Comparison of ENCODE assay signal across 8 cellular contexts in the genomic region with DNA sequence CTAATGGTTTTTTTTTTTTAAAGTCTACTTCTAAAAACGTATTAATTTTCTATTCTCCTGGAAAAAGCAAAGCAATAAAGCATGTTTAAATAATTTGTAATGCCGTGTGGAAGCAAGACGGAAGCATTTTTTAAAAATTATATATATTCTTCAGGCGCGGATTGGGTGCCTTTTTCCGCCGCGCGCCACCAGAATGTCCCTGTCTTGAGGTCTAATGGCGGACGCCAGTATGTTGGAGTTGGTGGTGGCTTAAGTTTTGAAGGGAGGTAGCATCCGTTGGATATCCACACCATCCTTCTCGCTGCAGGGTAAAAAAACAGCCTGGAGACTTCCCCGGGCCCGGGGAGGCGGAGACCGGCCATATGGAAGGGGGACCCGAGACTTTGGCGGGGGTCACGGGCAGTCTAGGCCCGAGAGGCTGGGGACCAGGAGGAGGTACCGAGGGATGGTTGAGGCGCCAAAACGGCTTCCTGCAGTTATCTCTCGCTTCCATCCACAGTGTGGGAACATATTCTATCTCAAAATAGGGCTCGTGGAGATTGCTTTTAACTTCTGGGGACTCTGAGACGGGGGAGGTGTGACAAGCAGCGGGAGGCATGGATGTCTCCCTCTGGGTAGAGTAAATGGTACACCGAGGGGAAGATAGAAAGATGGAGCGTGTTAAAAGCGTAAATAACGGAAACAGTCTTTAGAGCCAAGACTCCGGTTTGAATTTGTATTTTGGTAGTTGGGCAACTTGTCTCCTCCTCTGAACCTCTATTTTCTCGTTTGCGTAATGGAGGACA. TPM values are rescaled to one million over a fixed set of nuclear protein-coding genes. Genes with fewer than 3 reads are reported as not detected.
A peak's percentile ranks its signal among the peaks of the same experiment; 100 is the strongest.
DNase-seq lines count a peak whose midpoint lies in the region; ATAC-seq and TF ChIP-seq lines count a peak whose summit lies in the region.

TSS of gene SF3B3 (plus strand) at position 196 of the 785 bp plus-strand sequence. CDS start 2,841 bp downstream, outside the sequence.

- peaks cover 18% of the 10 kb centered on the region for H3K36me3 ChIP-seq in Loucy (ENCODE audit: insufficient read depth, low read length)
- peaks cover 51% of the 10 kb centered on the region for H3K36me3 ChIP-seq in SJSA1
- peaks cover 24% of the 10 kb centered on the region for H3K36me3 ChIP-seq in osteoblast (ENCODE audit: insufficient read depth, low read length)
- H3K36me3 ChIP-seq in thyroid gland: peaks cover 11 to 13% of the 10 kb centered on the region in 2 donors

- ATAC-seq in GM21723 (IDR thresholded peaks at IDR 0.05; ENCODE audit: unreplicated experiment): peak; percentile 51

- H3K4me1 ChIP-seq in Loucy (ENCODE audit: insufficient read depth, low read length, poor library complexity, severe bottlenecking): peaks cover 51% of the 10 kb centered on the region
- peaks cover 28% of the 10 kb centered on the region for H3K4me1 ChIP-seq in SJSA1 (replicated peaks)
- peaks cover 48% of the 10 kb centered on the region for H3K4me1 ChIP-seq in osteoblast (ENCODE audit: insufficient read depth, low read length)
- peaks cover 13 to 30% of the 10 kb centered on the region in 2 donors for H3K4me1 ChIP-seq in thyroid gland

- H3K27me3 ChIP-seq in Loucy (ENCODE audit: insufficient read depth, low read length, poor library complexity, severe bottlenecking): peaks cover 9% of the 10 kb centered on the region
- no peaks in the 10 kb centered on the region for H3K27me3 ChIP-seq in SJSA1 (replicated peaks)
- H3K27me3 ChIP-seq in osteoblast (ENCODE audit: insufficient read depth, low read length): no peaks in the 10 kb centered on the region
- H3K27me3 ChIP-seq in thyroid gland: no peaks in the 10 kb centered on the region

- H3K36me3 Mint-ChIP-seq in activated naive CD4-positive, alpha-beta T cell treated with anti-CD3 and anti-CD28 coated beads, Interleukin-2, amount 50 U/mL, for 24 hours: peaks cover 24% of the 10 kb centered on the region
- H3K36me3 Mint-ChIP-seq in glutamatergic neuron (ENCODE audit: unreplicated experiment): no peaks in the 10 kb centered on the region

- H3K9me2 ChIP-seq in Loucy (replicated peaks; ENCODE audit: low read depth, low read length): no peaks in the 10 kb centered on the region

- H3K4me3 Mint-ChIP-seq in activated naive CD4-positive, alpha-beta T cell treated with anti-CD3 and anti-CD28 coated beads, Interleukin-2, amount 50 U/mL, for 24 hours: peak within 1 kb of the TSS; percentile 100
- H3K4me3 Mint-ChIP-seq in glutamatergic neuron (ENCODE audit: unreplicated experiment): peak within 1 kb of the TSS; percentile 96

- H3K27ac ChIP-seq in SJSA1: peak within 1 kb of the TSS; percentile 90
- peak within 1 kb of the TSS; percentile 88 for H3K27ac ChIP-seq in osteoblast (ENCODE audit: low read depth, low read length)
- H3K27ac ChIP-seq in thyroid gland: peak within 1 kb of the TSS; percentile 89 to 93 (median 90)

- H3K9me3 ChIP-seq in Loucy (ENCODE audit: insufficient read depth, low read depth, low read length) (no peaks in the 10 kb centered on the region), SJSA1 (replicated peaks) (no peaks in the 10 kb centered on the region), osteoblast (ENCODE audit: low read depth, low read length) (no peaks in the 10 kb centered on the region), thyroid gland (no peaks in the 10 kb centered on the region)

- TF ChIP-seq CTCF in Loucy (conservative IDR thresholded peaks at IDR 0.05; ENCODE audit: low read length) (no peak), glutamatergic neuron (IDR thresholded peaks at IDR 0.05; ENCODE audit: partially characterized antibody, unreplicated experiment) (no peak), osteoblast (IDR thresholded peaks at IDR 0.05; ENCODE audit: extremely low read depth, low read depth, low read length) (no peak), thyroid gland (IDR thresholded peaks at IDR 0.05) (no peak)

- H3K9ac ChIP-seq in Loucy (ENCODE audit: low read depth, low read length, poor library complexity, severe bottlenecking): peak within 1 kb of the TSS; percentile 99

- peak in 1 of 2 donors; percentile 45 for TF ChIP-seq POLR2A in thyroid gland (IDR thresholded peaks at IDR 0.05)

- H3K4me1 Mint-ChIP-seq in activated naive CD4-positive, alpha-beta T cell treated with anti-CD3 and anti-CD28 coated beads, Interleukin-2, amount 50 U/mL, for 24 hours: peaks cover 56% of the 10 kb centered on the region
- H3K4me1 Mint-ChIP-seq in glutamatergic neuron (ENCODE audit: low read depth, unreplicated experiment): peaks cover 17% of the 10 kb centered on the region

- H3K4me2 ChIP-seq in Loucy (ENCODE audit: low read depth, low read length, poor library complexity, severe bottlenecking) (peak within 1 kb of the TSS; percentile 99), osteoblast (ENCODE audit: insufficient read depth, low read length) (peak within 1 kb of the TSS; percentile 94)

- DNase-seq in DMS 273 (lab: John Stamatoyannopoulos, UW; ENCODE audit: unreplicated experiment): peak; percentile 92
- peak; percentile 73 to 96 for DNase-seq in SJSA1 (ENCODE audit: low read depth in 1 of 2, low spot score in 2 of 2)
- DNase-seq in glutamatergic neuron: no peak
- DNase-seq in osteoblast (ENCODE audit: insufficient read length, low spot score, missing footprints): peak; percentile 88
- DNase-seq in thyroid gland: peak; percentile 67 to 76

- H3K4me3 ChIP-seq in Loucy (ENCODE audit: low read length, poor library complexity, severe bottlenecking) (peak within 1 kb of the TSS; percentile 99), SJSA1 (peak within 1 kb of the TSS; percentile 70), osteoblast (ENCODE audit: insufficient read depth, low read length) (peak within 1 kb of the TSS; percentile 97), thyroid gland (replicated peaks in 1 of 3) (peak within 1 kb of the TSS; percentile 59 to 96 (median 94))

- intact Hi-C loops in thyroid gland (cut with DNase I): loop anchor here (10.0 kb wide), 1 partner anchor 251 kb away; no protein-coding TSS in a partner anchor

- no peaks in the 10 kb centered on the region for H3K9me3 Mint-ChIP-seq in activated naive CD4-positive, alpha-beta T cell treated with anti-CD3 and anti-CD28 coated beads, Interleukin-2, amount 50 U/mL, for 24 hours
- H3K9me3 Mint-ChIP-seq in glutamatergic neuron (ENCODE audit: unreplicated experiment): peaks cover 9% of the 10 kb centered on the region

- peak within 1 kb of the TSS; percentile 100 for H3K27ac Mint-ChIP-seq in activated naive CD4-positive, alpha-beta T cell treated with anti-CD3 and anti-CD28 coated beads, Interleukin-2, amount 50 U/mL, for 24 hours
- peak within 1 kb of the TSS; percentile 96 for H3K27ac Mint-ChIP-seq in glutamatergic neuron (ENCODE audit: unreplicated experiment)

- H4K20me1 ChIP-seq in Loucy (ENCODE audit: insufficient read depth, low read length, poor library complexity, severe bottlenecking) (peaks cover 68% of the 10 kb centered on the region), osteoblast (ENCODE audit: insufficient read depth, low read length) (peaks cover 32% of the 10 kb centered on the region)

- H2AFZ ChIP-seq in Loucy (ENCODE audit: low read length) (peak within 1 kb of the TSS; percentile 94), osteoblast (ENCODE audit: low read length) (peak within 1 kb of the TSS; percentile 98)

- no peaks in the 10 kb centered on the region for H3K27me3 Mint-ChIP-seq in activated naive CD4-positive, alpha-beta T cell treated with anti-CD3 and anti-CD28 coated beads, Interleukin-2, amount 50 U/mL, for 24 hours
- peaks cover 6% of the 10 kb centered on the region for H3K27me3 Mint-ChIP-seq in glutamatergic neuron (ENCODE audit: unreplicated experiment)

- 0% methylated on average over 27 to 35 of the region's 35 CpGs for whole genome bisulfite sequencing in thyroid gland, 2 donors

- H3K79me2 ChIP-seq in Loucy (ENCODE audit: insufficient read depth, low read length) (peaks cover 70% of the 10 kb centered on the region), osteoblast (ENCODE audit: insufficient read depth, low read length) (peaks cover 80% of the 10 kb centered on the region)

- peaks cover 7% of the 10 kb centered on the region for H3F3A ChIP-seq in Loucy (ENCODE audit: low read depth)

RNA-seq across cellular contexts. Expression of gene SF3B3, which starts in this region (rescaled TPM):
- 126 and 170 TPM in 2 replicates for total RNA-seq in SJSA1 (2014; rRNA removed; shearing (Covaris generic))
- total RNA-seq in glutamatergic neuron (ENCODE audit: unreplicated experiment) (278 TPM), osteoblast (123 and 142 TPM in 2 replicates), thyroid gland (100 to 1,000 TPM in 2 of 4 donors, 10 to 100 TPM in 2; 74.2 to 142 (median 112) TPM)
